1 cellular context compared by ENCODE assay signal in the genomic region with DNA sequence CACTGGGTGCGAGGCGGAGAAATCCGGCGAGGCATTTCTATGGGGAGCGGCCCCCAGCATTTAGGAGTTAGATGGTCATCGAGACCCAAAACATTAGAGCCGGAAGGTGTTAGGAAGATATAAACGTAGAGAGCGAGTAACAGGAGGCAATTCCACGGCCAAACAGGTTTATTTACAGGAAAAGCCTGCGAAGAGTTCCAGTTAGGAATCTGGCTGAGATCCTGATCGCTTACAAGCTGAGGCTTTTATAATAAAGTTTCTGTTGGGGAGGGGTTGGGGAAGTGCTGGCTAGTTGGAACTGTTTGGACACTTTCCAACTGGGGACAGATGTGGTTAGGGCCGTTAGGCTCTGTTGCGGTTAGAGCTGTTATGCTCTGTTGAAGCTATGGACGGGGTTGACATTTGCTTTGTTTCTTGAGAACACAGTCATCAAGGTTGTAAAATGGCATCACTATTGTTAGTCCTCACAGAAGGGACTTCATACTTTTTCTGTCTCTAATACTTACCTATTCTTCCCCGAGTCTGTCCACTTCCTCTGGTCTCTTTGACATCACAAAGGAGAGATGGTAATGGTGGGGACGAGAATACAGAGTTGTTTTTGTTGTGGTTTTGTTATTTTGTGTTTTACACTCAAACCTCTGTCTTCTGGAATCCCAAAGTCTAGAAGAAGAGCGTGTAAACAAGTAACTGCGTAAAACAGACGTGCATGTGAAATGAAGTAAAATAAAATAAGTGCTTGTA.
TF ChIP-seq lines count a peak whose summit lies in the region.

No MANE protein-coding gene starts in this region.

TF ChIP-seq in GM12878, 131 proteins besides CTCF, POLR2A, EP300 and RAD21 (continued from another document):
- TF ChIP-seq TCF3 (IDR thresholded peaks at IDR 0.05; ENCODE audit: borderline replicate concordance, insufficient read depth, low read depth, low read length) (no peak), POU2F2 (IDR thresholded peaks at IDR 0.05; ENCODE audit: borderline replicate concordance, low read depth, low read length) (no peak), HCFC1 (IDR thresholded peaks at IDR 0.05; ENCODE audit: low read length) (no peak), IKZF1 (conservative IDR thresholded peaks at IDR 0.05) (peak; percentile 66), ETV6 (conservative IDR thresholded peaks at IDR 0.05 in 1 of 2, IDR thresholded peaks at IDR 0.05 in 1 of 2; ENCODE audit: borderline replicate concordance in 1 of 2, low read depth in 1 of 2) (no peak; a peak in 1 of 4 replicates), WRNIP1 (IDR thresholded peaks at IDR 0.05; ENCODE audit: borderline replicate concordance, low read depth, low read length) (no peak), ATF7 (IDR thresholded peaks at IDR 0.05; ENCODE audit: low read depth) (no peak; the same call in 1 of the 2 replicates), RBBP5 (conservative IDR thresholded peaks at IDR 0.05) (no peak), TARDBP (IDR thresholded peaks at IDR 0.05; ENCODE audit: borderline replicate concordance) (no peak), CREB1 (IDR thresholded peaks at IDR 0.05; ENCODE audit: low read depth) (peak; percentile 67), YY1 (IDR thresholded peaks at IDR 0.05; ENCODE audit: low read depth, low read length) (peak; percentile 92), BCL11A (IDR thresholded peaks at IDR 0.05; ENCODE audit: low read depth, low read length) (peak; percentile 53; the same call in 1 of the 2 replicates), POLR2AphosphoS5 (IDR thresholded peaks at IDR 0.05; ENCODE audit: low read length) (no peak; the same call in 1 of the 2 replicates), CHD1 (IDR thresholded peaks at IDR 0.05; ENCODE audit: low read depth, low read length) (peak; percentile 64; the same call in 1 of the 2 replicates), IKZF2 (IDR thresholded peaks at IDR 0.05) (peak; percentile 58 to 63; a peak in 2 of 4 replicates), NFXL1 (IDR thresholded peaks at IDR 0.05; ENCODE audit: borderline replicate concordance) (no peak), SRF (IDR thresholded peaks at IDR 0.05; ENCODE audit: low read depth in 2 of 2, low read length in 2 of 2) (no peak), RB1 (IDR thresholded peaks at IDR 0.05; ENCODE audit: borderline replicate concordance) (no peak), RUNX3 (IDR thresholded peaks at IDR 0.05; ENCODE audit: low read length) (peak; percentile 98), HDAC6 (IDR thresholded peaks at IDR 0.05; ENCODE audit: unreplicated experiment) (no peak), SMC3 (IDR thresholded peaks at IDR 0.05; ENCODE audit: borderline replicate concordance, low read length) (no peak; the same call in 1 of the 2 replicates), MXI1 (IDR thresholded peaks at IDR 0.05; ENCODE audit: low read depth, low read length) (no peak), SMAD5 (IDR thresholded peaks at IDR 0.05; ENCODE audit: low read depth) (no peak)
- TF ChIP-seq, protein P1, sequence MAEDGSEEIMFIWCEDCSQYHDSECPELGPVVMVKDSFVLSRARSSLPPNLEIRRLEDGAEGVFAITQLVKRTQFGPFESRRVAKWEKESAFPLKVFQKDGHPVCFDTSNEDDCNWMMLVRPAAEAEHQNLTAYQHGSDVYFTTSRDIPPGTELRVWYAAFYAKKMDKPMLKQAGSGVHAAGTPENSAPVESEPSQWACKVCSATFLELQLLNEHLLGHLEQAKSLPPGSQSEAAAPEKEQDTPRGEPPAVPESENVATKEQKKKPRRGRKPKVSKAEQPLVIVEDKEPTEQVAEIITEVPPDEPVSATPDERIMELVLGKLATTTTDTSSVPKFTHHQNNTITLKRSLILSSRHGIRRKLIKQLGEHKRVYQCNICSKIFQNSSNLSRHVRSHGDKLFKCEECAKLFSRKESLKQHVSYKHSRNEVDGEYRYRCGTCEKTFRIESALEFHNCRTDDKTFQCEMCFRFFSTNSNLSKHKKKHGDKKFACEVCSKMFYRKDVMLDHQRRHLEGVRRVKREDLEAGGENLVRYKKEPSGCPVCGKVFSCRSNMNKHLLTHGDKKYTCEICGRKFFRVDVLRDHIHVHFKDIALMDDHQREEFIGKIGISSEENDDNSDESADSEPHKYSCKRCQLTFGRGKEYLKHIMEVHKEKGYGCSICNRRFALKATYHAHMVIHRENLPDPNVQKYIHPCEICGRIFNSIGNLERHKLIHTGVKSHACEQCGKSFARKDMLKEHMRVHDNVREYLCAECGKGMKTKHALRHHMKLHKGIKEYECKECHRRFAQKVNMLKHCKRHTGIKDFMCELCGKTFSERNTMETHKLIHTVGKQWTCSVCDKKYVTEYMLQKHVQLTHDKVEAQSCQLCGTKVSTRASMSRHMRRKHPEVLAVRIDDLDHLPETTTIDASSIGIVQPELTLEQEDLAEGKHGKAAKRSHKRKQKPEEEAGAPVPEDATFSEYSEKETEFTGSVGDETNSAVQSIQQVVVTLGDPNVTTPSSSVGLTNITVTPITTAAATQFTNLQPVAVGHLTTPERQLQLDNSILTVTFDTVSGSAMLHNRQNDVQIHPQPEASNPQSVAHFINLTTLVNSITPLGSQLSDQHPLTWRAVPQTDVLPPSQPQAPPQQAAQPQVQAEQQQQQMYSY (CRISPR knock-in tag; IDR thresholded peaks at IDR 0.05), result 0 out of 2 replicates have a peak, but pooled peaks have one; percentile 69
- TF ChIP-seq, protein P2, sequence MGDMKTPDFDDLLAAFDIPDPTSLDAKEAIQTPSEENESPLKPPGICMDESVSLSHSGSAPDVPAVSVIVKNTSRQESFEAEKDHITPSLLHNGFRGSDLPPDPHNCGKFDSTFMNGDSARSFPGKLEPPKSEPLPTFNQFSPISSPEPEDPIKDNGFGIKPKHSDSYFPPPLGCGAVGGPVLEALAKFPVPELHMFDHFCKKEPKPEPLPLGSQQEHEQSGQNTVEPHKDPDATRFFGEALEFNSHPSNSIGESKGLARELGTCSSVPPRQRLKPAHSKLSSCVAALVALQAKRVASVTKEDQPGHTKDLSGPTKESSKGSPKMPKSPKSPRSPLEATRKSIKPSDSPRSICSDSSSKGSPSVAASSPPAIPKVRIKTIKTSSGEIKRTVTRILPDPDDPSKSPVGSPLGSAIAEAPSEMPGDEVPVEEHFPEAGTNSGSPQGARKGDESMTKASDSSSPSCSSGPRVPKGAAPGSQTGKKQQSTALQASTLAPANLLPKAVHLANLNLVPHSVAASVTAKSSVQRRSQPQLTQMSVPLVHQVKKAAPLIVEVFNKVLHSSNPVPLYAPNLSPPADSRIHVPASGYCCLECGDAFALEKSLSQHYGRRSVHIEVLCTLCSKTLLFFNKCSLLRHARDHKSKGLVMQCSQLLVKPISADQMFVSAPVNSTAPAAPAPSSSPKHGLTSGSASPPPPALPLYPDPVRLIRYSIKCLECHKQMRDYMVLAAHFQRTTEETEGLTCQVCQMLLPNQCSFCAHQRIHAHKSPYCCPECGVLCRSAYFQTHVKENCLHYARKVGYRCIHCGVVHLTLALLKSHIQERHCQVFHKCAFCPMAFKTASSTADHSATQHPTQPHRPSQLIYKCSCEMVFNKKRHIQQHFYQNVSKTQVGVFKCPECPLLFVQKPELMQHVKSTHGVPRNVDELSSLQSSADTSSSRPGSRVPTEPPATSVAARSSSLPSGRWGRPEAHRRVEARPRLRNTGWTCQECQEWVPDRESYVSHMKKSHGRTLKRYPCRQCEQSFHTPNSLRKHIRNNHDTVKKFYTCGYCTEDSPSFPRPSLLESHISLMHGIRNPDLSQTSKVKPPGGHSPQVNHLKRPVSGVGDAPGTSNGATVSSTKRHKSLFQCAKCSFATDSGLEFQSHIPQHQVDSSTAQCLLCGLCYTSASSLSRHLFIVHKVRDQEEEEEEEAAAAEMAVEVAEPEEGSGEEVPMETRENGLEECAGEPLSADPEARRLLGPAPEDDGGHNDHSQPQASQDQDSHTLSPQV (IDR thresholded peaks at IDR 0.05), result peak; percentile 54; the same call in 1 of the 2 replicates
- TF ChIP-seq, protein P3, sequence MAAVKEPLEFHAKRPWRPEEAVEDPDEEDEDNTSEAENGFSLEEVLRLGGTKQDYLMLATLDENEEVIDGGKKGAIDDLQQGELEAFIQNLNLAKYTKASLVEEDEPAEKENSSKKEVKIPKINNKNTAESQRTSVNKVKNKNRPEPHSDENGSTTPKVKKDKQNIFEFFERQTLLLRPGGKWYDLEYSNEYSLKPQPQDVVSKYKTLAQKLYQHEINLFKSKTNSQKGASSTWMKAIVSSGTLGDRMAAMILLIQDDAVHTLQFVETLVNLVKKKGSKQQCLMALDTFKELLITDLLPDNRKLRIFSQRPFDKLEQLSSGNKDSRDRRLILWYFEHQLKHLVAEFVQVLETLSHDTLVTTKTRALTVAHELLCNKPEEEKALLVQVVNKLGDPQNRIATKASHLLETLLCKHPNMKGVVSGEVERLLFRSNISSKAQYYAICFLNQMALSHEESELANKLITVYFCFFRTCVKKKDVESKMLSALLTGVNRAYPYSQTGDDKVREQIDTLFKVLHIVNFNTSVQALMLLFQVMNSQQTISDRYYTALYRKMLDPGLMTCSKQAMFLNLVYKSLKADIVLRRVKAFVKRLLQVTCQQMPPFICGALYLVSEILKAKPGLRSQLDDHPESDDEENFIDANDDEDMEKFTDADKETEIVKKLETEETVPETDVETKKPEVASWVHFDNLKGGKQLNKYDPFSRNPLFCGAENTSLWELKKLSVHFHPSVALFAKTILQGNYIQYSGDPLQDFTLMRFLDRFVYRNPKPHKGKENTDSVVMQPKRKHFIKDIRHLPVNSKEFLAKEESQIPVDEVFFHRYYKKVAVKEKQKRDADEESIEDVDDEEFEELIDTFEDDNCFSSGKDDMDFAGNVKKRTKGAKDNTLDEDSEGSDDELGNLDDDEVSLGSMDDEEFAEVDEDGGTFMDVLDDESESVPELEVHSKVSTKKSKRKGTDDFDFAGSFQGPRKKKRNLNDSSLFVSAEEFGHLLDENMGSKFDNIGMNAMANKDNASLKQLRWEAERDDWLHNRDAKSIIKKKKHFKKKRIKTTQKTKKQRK (IDR thresholded peaks at IDR 0.05; ENCODE audit: low read depth, low read length), result no peak
- TF ChIP-seq, protein P4, sequence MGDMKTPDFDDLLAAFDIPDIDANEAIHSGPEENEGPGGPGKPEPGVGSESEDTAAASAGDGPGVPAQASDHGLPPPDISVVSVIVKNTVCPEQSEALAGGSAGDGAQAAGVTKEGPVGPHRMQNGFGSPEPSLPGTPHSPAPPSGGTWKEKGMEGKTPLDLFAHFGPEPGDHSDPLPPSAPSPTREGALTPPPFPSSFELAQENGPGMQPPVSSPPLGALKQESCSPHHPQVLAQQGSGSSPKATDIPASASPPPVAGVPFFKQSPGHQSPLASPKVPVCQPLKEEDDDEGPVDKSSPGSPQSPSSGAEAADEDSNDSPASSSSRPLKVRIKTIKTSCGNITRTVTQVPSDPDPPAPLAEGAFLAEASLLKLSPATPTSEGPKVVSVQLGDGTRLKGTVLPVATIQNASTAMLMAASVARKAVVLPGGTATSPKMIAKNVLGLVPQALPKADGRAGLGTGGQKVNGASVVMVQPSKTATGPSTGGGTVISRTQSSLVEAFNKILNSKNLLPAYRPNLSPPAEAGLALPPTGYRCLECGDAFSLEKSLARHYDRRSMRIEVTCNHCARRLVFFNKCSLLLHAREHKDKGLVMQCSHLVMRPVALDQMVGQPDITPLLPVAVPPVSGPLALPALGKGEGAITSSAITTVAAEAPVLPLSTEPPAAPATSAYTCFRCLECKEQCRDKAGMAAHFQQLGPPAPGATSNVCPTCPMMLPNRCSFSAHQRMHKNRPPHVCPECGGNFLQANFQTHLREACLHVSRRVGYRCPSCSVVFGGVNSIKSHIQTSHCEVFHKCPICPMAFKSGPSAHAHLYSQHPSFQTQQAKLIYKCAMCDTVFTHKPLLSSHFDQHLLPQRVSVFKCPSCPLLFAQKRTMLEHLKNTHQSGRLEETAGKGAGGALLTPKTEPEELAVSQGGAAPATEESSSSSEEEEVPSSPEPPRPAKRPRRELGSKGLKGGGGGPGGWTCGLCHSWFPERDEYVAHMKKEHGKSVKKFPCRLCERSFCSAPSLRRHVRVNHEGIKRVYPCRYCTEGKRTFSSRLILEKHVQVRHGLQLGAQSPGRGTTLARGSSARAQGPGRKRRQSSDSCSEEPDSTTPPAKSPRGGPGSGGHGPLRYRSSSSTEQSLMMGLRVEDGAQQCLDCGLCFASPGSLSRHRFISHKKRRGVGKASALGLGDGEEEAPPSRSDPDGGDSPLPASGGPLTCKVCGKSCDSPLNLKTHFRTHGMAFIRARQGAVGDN (IDR thresholded peaks at IDR 0.05), result peak; percentile 86
